14 cellular contexts compared by ENCODE assay signal in genomic region chr3:69871256-69871655, GRCh38.
"Had no signal": no experiment of that assay in that cellular context is flagged by ENCODE, and none has a peak within 500 bp of the region (broad histone marks: within the 10 kb centered on the region; RNA-seq: fewer than 3 reads in every experiment).

No MANE protein-coding gene starts in this region.

- H3K4me3 ChIP-seq: lung, right lobe of liver had no signal

- H3K4me1 ChIP-seq: right lobe of liver had no signal

- H3K27ac Mint-ChIP-seq: activated naive CD4-positive, alpha-beta T cell treated with anti-CD3 and anti-CD28 coated beads, Interleukin-2, amount 50 U/mL, for 24 hours; dendritic cell treated with granulocyte-macrophage colony-stimulating factor and Interleukin-4, amounts not matched to agents 40 ng/mL and 50 ng/mL, for 4 days; naive thymus-derived CD4-positive, alpha-beta T cell had no signal

- H3K36me3 ChIP-seq: right lobe of liver had no signal

- DNase-seq: cerebellar nuclear complex; glutamatergic neuron; naive thymus-derived CD4-positive, alpha-beta T cell; posterior cingulate gyrus; right lobe of liver; stimulated activated CD4-positive, alpha-beta T cell treated with anti-CD3 and anti-CD28 coated beads, Interleukin-12 subunit alpha, Interleukin-12 subunit beta, amount 100 ng/mL, for 4 hours; stimulated activated naive CD8-positive, alpha-beta T cell treated with anti-CD3 and anti-CD28 coated beads, Interleukin-15, Interleukin-2, amounts not matched to agents 100 U/mL and 50 U/mL, for 24 hours; SW 1271 had no signal

- H3K27ac ChIP-seq: right lobe of liver had no signal

- ATAC-seq: activated CD4-positive, CD25-positive, alpha-beta regulatory T cell treated with anti-CD3 and anti-CD28 coated beads, Interleukin-2, amount 50 U/mL, for 24 hours; naive thymus-derived CD4-positive, alpha-beta T cell; right lobe of liver; stimulated activated naive CD8-positive, alpha-beta T cell treated with anti-CD3 and anti-CD28 coated beads, Interleukin-15, Interleukin-2, amounts not matched to agents 100 U/mL and 50 U/mL, for 24 hours had no signal

- H3K4me1 Mint-ChIP-seq: activated naive CD4-positive, alpha-beta T cell treated with anti-CD3 and anti-CD28 coated beads, Interleukin-2, amount 50 U/mL, for 24 hours; naive thymus-derived CD4-positive, alpha-beta T cell had no signal

- FAIRE-seq: islet of Langerhans had no signal

- H3K9me3 ChIP-seq: right lobe of liver had no signal

- H3K9me3 Mint-ChIP-seq: activated naive CD4-positive, alpha-beta T cell treated with anti-CD3 and anti-CD28 coated beads, Interleukin-2, amount 50 U/mL, for 24 hours; brain; dendritic cell treated with granulocyte-macrophage colony-stimulating factor and Interleukin-4, amounts not matched to agents 40 ng/mL and 50 ng/mL, for 4 days had no signal

- H3K4me3 Mint-ChIP-seq: activated naive CD4-positive, alpha-beta T cell treated with anti-CD3 and anti-CD28 coated beads, Interleukin-2, amount 50 U/mL, for 24 hours; brain; dendritic cell treated with granulocyte-macrophage colony-stimulating factor and Interleukin-4, amounts not matched to agents 40 ng/mL and 50 ng/mL, for 4 days; naive thymus-derived CD4-positive, alpha-beta T cell had no signal

- H3K36me3 Mint-ChIP-seq: activated naive CD4-positive, alpha-beta T cell treated with anti-CD3 and anti-CD28 coated beads, Interleukin-2, amount 50 U/mL, for 24 hours; brain; naive thymus-derived CD4-positive, alpha-beta T cell had no signal

- H3K27me3 ChIP-seq: right lobe of liver had no signal

- H3K27me3 Mint-ChIP-seq: dendritic cell treated with granulocyte-macrophage colony-stimulating factor and Interleukin-4, amounts not matched to agents 40 ng/mL and 50 ng/mL, for 4 days; naive thymus-derived CD4-positive, alpha-beta T cell had no signal
